Comparison of ENCODE assay signal across 8 cellular contexts in the genomic region with DNA sequence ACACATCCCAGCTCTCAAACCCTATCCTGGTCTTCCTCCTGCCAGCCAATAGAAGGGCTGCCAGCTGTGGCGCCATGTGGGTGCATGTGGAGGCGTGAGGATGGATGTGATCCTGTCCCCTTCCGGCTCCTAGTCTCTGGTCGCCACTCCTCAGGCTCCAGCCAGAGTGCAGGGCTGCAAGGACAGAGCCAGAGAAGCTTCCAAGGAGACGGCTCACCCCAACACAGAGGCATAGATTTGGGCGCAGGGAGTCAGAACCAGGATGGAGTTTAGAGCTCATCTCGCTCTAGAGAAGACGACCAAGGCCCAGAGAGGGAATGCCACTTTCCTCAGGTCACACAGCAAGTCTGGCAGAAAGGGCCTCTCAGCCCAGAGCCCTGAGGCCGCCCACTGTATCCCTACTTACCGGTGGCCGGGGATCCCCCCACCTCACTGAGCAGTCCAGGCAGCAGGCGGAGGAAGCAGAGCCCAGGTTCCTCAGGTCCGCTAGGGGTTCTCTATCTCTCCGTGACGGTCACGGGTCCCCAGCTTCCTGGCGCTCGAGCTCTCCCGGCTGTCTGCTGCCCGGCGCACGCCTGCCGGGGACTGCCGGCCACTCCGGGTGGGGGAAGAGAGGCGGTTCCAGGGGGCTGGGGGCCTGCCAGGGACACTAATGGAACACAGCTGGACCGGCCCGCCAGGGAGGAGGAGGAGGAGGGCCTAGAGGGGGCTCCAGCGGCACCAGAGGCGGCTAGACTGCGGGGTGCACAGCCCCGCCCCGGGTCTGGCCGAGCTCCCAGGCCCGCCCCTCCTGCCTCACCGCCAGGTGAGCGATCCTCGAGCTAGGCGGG. TPM values are rescaled to one million over a fixed set of nuclear protein-coding genes. Genes with fewer than 3 reads are reported as not detected.
A peak's percentile ranks its signal among the peaks of the same experiment; 100 is the strongest.
DNase-seq lines count a peak whose midpoint lies in the region; ATAC-seq, FAIRE-seq and TF ChIP-seq lines count a peak whose summit lies in the region.

A gene (minus strand): TSS at position 587 of the 830 bp plus-strand sequence. CDS start 1,824 bp downstream, outside the sequence.

- H3K4me3 Mint-ChIP-seq in activated T-cell treated with anti-CD3 and anti-CD28 coated beads, Interleukin-2, amount 50 U/mL, for 72 hours, result peak within 1 kb of the TSS; percentile 60 to 68
- peak within 1 kb of the TSS; percentile 60 for H3K4me3 Mint-ChIP-seq in stimulated activated effector memory CD8-positive, alpha-beta T cell treated with anti-CD3 and anti-CD28 coated beads, Interleukin-12 subunit alpha, Interleukin-12 subunit beta, amount 100 ng/mL, for 72 hours

- DNase-seq in activated T-cell treated with anti-CD3 and anti-CD28 coated beads, Interleukin-2, amount 50 U/mL, for 72 hours, result no peak
- DNase-seq in activated T-cell treated with anti-CD3 and anti-CD28 coated beads for 4 hours (no peak), cardiac fibroblast (ENCODE audit: low read depth in 2 of 2) (peak; percentile 22 to 68), kidney (peak; percentile 94), D721Med (ENCODE audit: insufficient read length, low spot score) (no peak)
- no peak for DNase-seq in stimulated activated effector memory CD8-positive, alpha-beta T cell treated with anti-CD3 and anti-CD28 coated beads, Interleukin-12 subunit alpha, Interleukin-12 subunit beta, amount 100 ng/mL, for 72 hours (ENCODE audit: low spot score in 2 of 2)

- FAIRE-seq in kidney (lab: Jason Lieb, UNC) (no peak), D721Med (lab: Jason Lieb, UNC) (no peak)

- ATAC-seq in activated T-cell treated with anti-CD3 and anti-CD28 coated beads, Interleukin-2, amount 50 U/mL, for 72 hours (replicated peaks in 1 of 2), result no peak
- no peak for ATAC-seq in stimulated activated effector memory CD8-positive, alpha-beta T cell treated with anti-CD3 and anti-CD28 coated beads, Interleukin-12 subunit alpha, Interleukin-12 subunit beta, amount 100 ng/mL, for 72 hours
- ATAC-seq in HG02610 (IDR thresholded peaks at IDR 0.05; ENCODE audit: unreplicated experiment) (no peak), HG03175 (IDR thresholded peaks at IDR 0.05; ENCODE audit: unreplicated experiment) (no peak)

- H3K9me3 Mint-ChIP-seq in activated T-cell treated with anti-CD3 and anti-CD28 coated beads, Interleukin-2, amount 50 U/mL, for 72 hours, result no peaks in the 10 kb centered on the region
- H3K9me3 Mint-ChIP-seq in stimulated activated effector memory CD8-positive, alpha-beta T cell treated with anti-CD3 and anti-CD28 coated beads, Interleukin-12 subunit alpha, Interleukin-12 subunit beta, amount 100 ng/mL, for 72 hours, result no peaks in the 10 kb centered on the region

- H3K36me3 Mint-ChIP-seq in activated T-cell treated with anti-CD3 and anti-CD28 coated beads, Interleukin-2, amount 50 U/mL, for 72 hours (ENCODE audit: insufficient read depth in 2 of 2), result no peaks in the 10 kb centered on the region
- H3K36me3 Mint-ChIP-seq in stimulated activated effector memory CD8-positive, alpha-beta T cell treated with anti-CD3 and anti-CD28 coated beads, Interleukin-12 subunit alpha, Interleukin-12 subunit beta, amount 100 ng/mL, for 72 hours, result peaks cover 11% of the 10 kb centered on the region

- peak within 1 kb of the TSS in 1 of 2 donors; percentile 5 for H3K9ac ChIP-seq in kidney (ENCODE audit: low read length in 2 of 2)

- TF ChIP-seq CTCF in cardiac fibroblast (IDR thresholded peaks at IDR 0.05; ENCODE audit: low read depth, low read length) (no peak), kidney (IDR thresholded peaks at IDR 0.05; ENCODE audit: borderline replicate concordance, extremely low read depth, insufficient read depth) (no peak), D721Med (IDR thresholded peaks at IDR 0.05; ENCODE audit: insufficient read depth, missing control alignments) (no peak)

- no peaks in the 10 kb centered on the region for H3K9me3 ChIP-seq in kidney (ENCODE audit: control insufficient read depth in 1 of 2, low read length in 2 of 2)

- peaks cover 41% of the 10 kb centered on the region for H3K27me3 Mint-ChIP-seq in activated T-cell treated with anti-CD3 and anti-CD28 coated beads, Interleukin-2, amount 50 U/mL, for 72 hours (ENCODE audit: low read depth)

- H3K4me3 ChIP-seq in cardiac fibroblast (replicated peaks in 1 of 2; ENCODE audit: low read depth in 2 of 2, low read length in 2 of 2) (peak within 1 kb of the TSS; percentile 54 to 55), kidney (ENCODE audit: low read length in 2 of 2) (peak within 1 kb of the TSS; percentile 26 to 45)

- H3K4me1 Mint-ChIP-seq in activated T-cell treated with anti-CD3 and anti-CD28 coated beads, Interleukin-2, amount 50 U/mL, for 72 hours (ENCODE audit: low read depth), result peaks cover 65% of the 10 kb centered on the region
- peaks cover 74% of the 10 kb centered on the region for H3K4me1 Mint-ChIP-seq in stimulated activated effector memory CD8-positive, alpha-beta T cell treated with anti-CD3 and anti-CD28 coated beads, Interleukin-12 subunit alpha, Interleukin-12 subunit beta, amount 100 ng/mL, for 72 hours

- H3K27ac Mint-ChIP-seq in activated T-cell treated with anti-CD3 and anti-CD28 coated beads, Interleukin-2, amount 50 U/mL, for 72 hours, result peak within 1 kb of the TSS; percentile 15
- peak within 1 kb of the TSS; percentile 81 for H3K27ac Mint-ChIP-seq in stimulated activated effector memory CD8-positive, alpha-beta T cell treated with anti-CD3 and anti-CD28 coated beads, Interleukin-12 subunit alpha, Interleukin-12 subunit beta, amount 100 ng/mL, for 72 hours

- no peaks in the 10 kb centered on the region for H3K36me3 ChIP-seq in kidney (ENCODE audit: control insufficient read depth in 1 of 2, insufficient read depth in 2 of 2, low read length in 2 of 2)

- peak within 1 kb of the TSS; percentile 25 to 53 for H3K27ac ChIP-seq in kidney (ENCODE audit: low read depth in 2 of 2, low read length in 2 of 2)

- intact Hi-C loops in kidney (cut with DNase I), result no loop called here

- peaks cover 0 to 13% of the 10 kb centered on the region in 2 donors for H3K4me1 ChIP-seq in kidney (ENCODE audit: control insufficient read depth in 1 of 2, insufficient read depth in 1 of 2, low read depth in 1 of 2, low read length in 2 of 2)

RNA-seq across cellular contexts. Expression of the gene that starts here (rescaled TPM):
- under 1 TPM; 0.49 to 0.82 TPM for total RNA-seq in activated T-cell treated with anti-CD3 and anti-CD28 coated beads, Interleukin-2, amount 50 U/mL, for 72 hours
- total RNA-seq in kidney, result 29.0 TPM
- 9.2 TPM for polyA plus RNA-seq in kidney (ENCODE audit: insufficient read depth, low read depth, low replicate concordance)

Comparison
In these comparisons a context has a peak if more than half of its experiments do, and no peak if none do; other contexts are left out.
1. RNA of the gene that starts here (total RNA-seq): 29.0 TPM in kidney (single experiment); 0.49 to 0.82 TPM in activated T-cell treated with anti-CD3 and anti-CD28 coated beads, Interleukin-2, amount 50 U/mL, for 72 hours; every median in the first group is over 10 times any median in the second.
2. DNase-seq: peak in cardiac fibroblast (2 of 2) and kidney (single experiment); none in activated T-cell treated with anti-CD3 and anti-CD28 coated beads, Interleukin-2, amount 50 U/mL, for 72 hours (0 of 2), activated T-cell treated with anti-CD3 and anti-CD28 coated beads for 4 hours (single experiment), stimulated activated effector memory CD8-positive, alpha-beta T cell treated with anti-CD3 and anti-CD28 coated beads, Interleukin-12 subunit alpha, Interleukin-12 subunit beta, amount 100 ng/mL, for 72 hours (0 of 2) and D721Med (single experiment).